ENCODE assay signal across 22 cellular contexts in the genomic region with DNA sequence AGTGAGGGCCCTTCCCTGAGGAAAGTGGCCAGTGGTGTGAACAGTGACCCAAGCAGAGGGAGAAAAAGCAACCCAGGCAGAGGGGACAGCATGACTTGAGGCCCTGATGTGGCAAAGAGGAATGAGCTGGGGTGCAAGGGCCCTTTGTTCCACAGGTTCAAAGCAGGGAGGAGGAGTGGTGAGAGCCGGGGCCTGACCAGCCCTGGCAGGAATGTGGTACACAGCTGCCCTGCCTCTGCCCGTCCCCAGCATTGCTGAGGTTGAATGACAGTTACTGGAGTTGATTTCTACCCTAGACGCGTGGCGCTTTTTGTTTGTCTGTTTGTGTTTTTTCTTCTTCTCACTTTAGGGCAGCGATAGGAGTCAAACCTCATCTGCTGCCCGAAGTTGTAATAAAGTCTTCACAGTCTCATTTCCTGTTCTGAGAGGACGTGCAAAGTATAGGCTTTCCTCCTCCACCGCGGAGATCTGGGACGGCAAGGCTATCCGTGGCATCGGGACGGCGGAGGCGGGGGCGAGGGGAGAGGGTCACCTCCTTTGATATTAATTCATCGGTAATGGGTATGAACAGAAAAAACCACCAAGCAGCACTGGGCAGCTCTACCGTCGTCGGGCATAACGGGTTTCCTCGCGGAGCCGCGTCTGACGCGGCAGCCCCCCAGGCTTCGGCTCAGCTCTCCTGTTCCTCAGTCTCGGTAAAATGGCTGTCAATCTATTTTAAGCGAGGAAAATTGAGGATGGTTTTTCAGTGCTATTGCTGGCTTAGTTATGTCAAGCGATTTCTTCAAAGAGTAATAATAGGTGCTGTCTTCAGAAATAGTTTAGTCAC.
DNase-seq lines count a peak whose midpoint lies in the region; ATAC-seq, FAIRE-seq and TF ChIP-seq lines count a peak whose summit lies in the region.
"Had no signal": no experiment of that assay in that cellular context is flagged by ENCODE, and none has a peak within 500 bp of the region (broad histone marks: within the 10 kb centered on the region; RNA-seq: fewer than 3 reads in every experiment).

No MANE protein-coding gene starts in this region.

- H2AFZ ChIP-seq in mammary epithelial cell (ENCODE audit: low read depth, low read length): no peak overlapping the region

- CTCF ChIA-PET in mammary epithelial cell (lab: Charles Lee; ENCODE audit: low non-redundant PET): no interaction called here

- no peak for FAIRE-seq in HTR-8/SVneo (lab: Jason Lieb, UNC)

- H3K36me3 ChIP-seq in breast epithelium (no peaks in the 10 kb centered on the region), mammary epithelial cell (ENCODE audit: insufficient read depth, low read length) (no peaks in the 10 kb centered on the region), aorta (ENCODE audit: control insufficient read depth in 1 of 2, insufficient read depth in 2 of 2, low read length in 1 of 2) (no peaks in the 10 kb centered on the region)
- H3K36me3 ChIP-seq: brain microvascular endothelial cell, gastroesophageal sphincter, spleen had no signal

- DNase-seq in breast epithelium (ENCODE audit: low spot score in 2 of 2): no peak
- no peak for DNase-seq in mammary epithelial cell
- peak; percentile 65 for DNase-seq in kidney tubule cell (ENCODE audit: low spot score)
- no peak for DNase-seq in progenitor cell of endocrine pancreas (ENCODE audit: low spot score, unreplicated experiment)
- no peak for DNase-seq in aorta
- DNase-seq in T-helper 9 cell: no peak
- no peak for DNase-seq in HTR-8/SVneo (ENCODE audit: insufficient read length, low spot score)
- DNase-seq in AG08396 (ENCODE audit: low spot score): no peak
- DNase-seq: activated CD4-positive, alpha-beta T cell treated with anti-CD3 and anti-CD28 coated beads for 36 hours; brain microvascular endothelial cell; Calu3; MV-4-11; NCI-H1930; NCI-H510A; spleen had no signal

- H3K36me3 Mint-ChIP-seq in progenitor cell of endocrine pancreas (ENCODE audit: insufficient read depth): no peaks in the 10 kb centered on the region
- H3K36me3 Mint-ChIP-seq: activated naive CD4-positive, alpha-beta T cell treated with anti-CD3 and anti-CD28 coated beads, Interleukin-2, amount 50 U/mL, for 72 hours had no signal

- peaks cover 29% of the 10 kb centered on the region for H3K4me1 Mint-ChIP-seq in progenitor cell of endocrine pancreas (ENCODE audit: low read depth)
- H3K4me1 Mint-ChIP-seq: activated CD4-positive, alpha-beta T cell treated with anti-CD3 and anti-CD28 coated beads for 36 hours had no signal

- H3K4me1 ChIP-seq in breast epithelium (no peaks in the 10 kb centered on the region), mammary epithelial cell (ENCODE audit: insufficient read depth, low read length) (no peaks in the 10 kb centered on the region), aorta (ENCODE audit: control insufficient read depth in 1 of 2, insufficient read depth in 2 of 2, low read length in 2 of 2) (peaks cover 0 to 4% of the 10 kb centered on the region in 2 donors)
- H3K4me1 ChIP-seq: spleen had no signal

- H3K27ac Mint-ChIP-seq in progenitor cell of endocrine pancreas: peak overlapping the region; percentile 75
- H3K27ac Mint-ChIP-seq: activated CD4-positive, alpha-beta T cell treated with anti-CD3 and anti-CD28 coated beads for 36 hours; activated naive CD4-positive, alpha-beta T cell treated with anti-CD3 and anti-CD28 coated beads, Interleukin-2, amount 50 U/mL, for 72 hours; activated T-helper 1 cell treated with anti-CD3 and anti-CD28 coated beads, Interleukin-12 subunit alpha, Interleukin-12 subunit beta, Interleukin-2, Interleukin-4 antibody, amounts not matched to agents 30 ng/mL and 10 ng/mL and 1 ng/mL, durations not matched to agents 14 hours and 24 hours and 36 hours had no signal

- H3K79me2 ChIP-seq in mammary epithelial cell (ENCODE audit: insufficient read depth, low read length): no peaks in the 10 kb centered on the region

- no peaks in the 10 kb centered on the region for H3K27me3 ChIP-seq in breast epithelium
- no peaks in the 10 kb centered on the region for H3K27me3 ChIP-seq in mammary epithelial cell (ENCODE audit: insufficient read depth, low read length)
- no peaks in the 10 kb centered on the region for H3K27me3 ChIP-seq in aorta (ENCODE audit: control insufficient read depth in 1 of 2, insufficient read depth in 2 of 2, low read length in 1 of 2)
- H3K27me3 ChIP-seq: brain microvascular endothelial cell, gastroesophageal sphincter, spleen had no signal

- WGBS in mammary epithelial cell (ENCODE audit: low coverage, missing lambda C conversion rate): 88% methylated on average over 31 of the region's 32 CpGs
- WGBS in aorta, 2 donors: 45 to 51% methylated on average over 32 of the region's 32 CpGs

- TF ChIP-seq CTCF in breast epithelium (IDR thresholded peaks at IDR 0.05) (no peak), mammary epithelial cell (conservative IDR thresholded peaks at IDR 0.05 in 1 of 2, IDR thresholded peaks at IDR 0.05 in 1 of 2; ENCODE audit: extremely low read depth in 1 of 2, insufficient read depth in 1 of 2, low read depth in 1 of 2, low read length in 2 of 2) (no peak), progenitor cell of endocrine pancreas (IDR thresholded peaks at IDR 0.05; ENCODE audit: unreplicated experiment) (no peak)

- H3K4me3 ChIP-seq in breast epithelium (peak overlapping the region; percentile 0 to 13 (median 10)), mammary epithelial cell (replicated peaks in 1 of 3; ENCODE audit: insufficient read depth in 1 of 3, low read depth in 2 of 3, low read length in 3 of 3) (no peak overlapping the region), aorta (ENCODE audit: low read length in 2 of 2) (peak overlapping the region in 1 of 2 donors; percentile 0)
- H3K4me3 ChIP-seq: lung had no signal

- H3K9me3 Mint-ChIP-seq in progenitor cell of endocrine pancreas (ENCODE audit: low read depth): no peaks in the 10 kb centered on the region
- H3K9me3 Mint-ChIP-seq: activated naive CD4-positive, alpha-beta T cell treated with anti-CD3 and anti-CD28 coated beads, Interleukin-2, amount 50 U/mL, for 72 hours; activated T-helper 1 cell treated with anti-CD3 and anti-CD28 coated beads, Interleukin-12 subunit alpha, Interleukin-12 subunit beta, Interleukin-2, Interleukin-4 antibody, amounts not matched to agents 30 ng/mL and 10 ng/mL and 1 ng/mL, durations not matched to agents 14 hours and 24 hours and 36 hours had no signal

- ATAC-seq in aorta (ENCODE audit: low FRiP score): peak; percentile 36
- ATAC-seq: activated CD4-positive, alpha-beta T cell treated with anti-CD3 and anti-CD28 coated beads for 36 hours; activated naive CD4-positive, alpha-beta T cell treated with anti-CD3 and anti-CD28 coated beads, Interleukin-2, amount 50 U/mL, for 72 hours; gastroesophageal sphincter had no signal

- no peak overlapping the region for H3K4me2 ChIP-seq in mammary epithelial cell (ENCODE audit: insufficient read depth, low read depth, low read length)
- H3K4me2 ChIP-seq: KMS-11 had no signal

- dilution Hi-C loops in mammary epithelial cell (cut with HindIII; ENCODE audit: low sequenced_read_pairs): no loop called here

- no peaks in the 10 kb centered on the region for H4K20me1 ChIP-seq in mammary epithelial cell (ENCODE audit: insufficient read depth, low read length)

- H3K27ac ChIP-seq in breast epithelium (no peak overlapping the region), mammary epithelial cell (ENCODE audit: insufficient read depth, low read depth, low read length) (no peak overlapping the region), aorta (ENCODE audit: low read depth in 1 of 2, low read length in 2 of 2) (no peak overlapping the region)
- H3K27ac ChIP-seq: 22Rv1, brain microvascular endothelial cell, KMS-11, RWPE1, spleen had no signal

- BruUV-seq in mammary epithelial cell (replicated peaks; lab: Mats Ljungman, UMichigan): no TSS peak

- H3K9me3 ChIP-seq in breast epithelium: no peaks in the 10 kb centered on the region
- no peaks in the 10 kb centered on the region for H3K9me3 ChIP-seq in mammary epithelial cell (replicated peaks; ENCODE audit: insufficient read depth, low read length)
- no peaks in the 10 kb centered on the region for H3K9me3 ChIP-seq in aorta (ENCODE audit: control insufficient read depth, low read length)
- H3K9me3 ChIP-seq: gastroesophageal sphincter, spleen had no signal

- H3K27me3 Mint-ChIP-seq in progenitor cell of endocrine pancreas: peaks cover 3% of the 10 kb centered on the region

- in situ Hi-C loops in mammary epithelial cell (cut with MboI; ENCODE audit: low sequenced_read_pairs in 2 of 2): no loop called here

- H3K9ac ChIP-seq in mammary epithelial cell (ENCODE audit: insufficient read depth, low read length): no peak overlapping the region
- H3K9ac ChIP-seq: KMS-11 had no signal

- no peak for TF ChIP-seq POLR2A in breast epithelium (IDR thresholded peaks at IDR 0.05)

- intact Hi-C loops in breast epithelium (cut with DNase I; ENCODE audit: low total_unique reads) (no loop called here), mammary epithelial cell (cut with micrococcal nuclease) (no loop called here), aorta (cut with DNase I) (no loop called here)

- no peak overlapping the region for H3K4me3 Mint-ChIP-seq in progenitor cell of endocrine pancreas (ENCODE audit: low read depth)
- H3K4me3 Mint-ChIP-seq: activated CD4-positive, alpha-beta T cell treated with anti-CD3 and anti-CD28 coated beads for 36 hours; activated T-helper 1 cell treated with anti-CD3 and anti-CD28 coated beads, Interleukin-12 subunit alpha, Interleukin-12 subunit beta, Interleukin-2, Interleukin-4 antibody, amounts not matched to agents 30 ng/mL and 10 ng/mL and 1 ng/mL, durations not matched to agents 14 hours and 24 hours and 36 hours had no signal

Comparison
In these comparisons a context has a peak if more than half of its experiments do, and no peak if none do; other contexts are left out.
1. H3K4me3 ChIP-seq: peak in breast epithelium (3 of 3); none in mammary epithelial cell (0 of 3).